In genomic region chr7:46201966-46202365, GRCh38 we compare ENCODE assay signal across 28 cellular contexts.
"Had no signal": no experiment of that assay in that cellular context is flagged by ENCODE, and none has a peak within 500 bp of the region (broad histone marks: within the 10 kb centered on the region; RNA-seq: fewer than 3 reads in every experiment).

No MANE protein-coding gene starts in this region.

- H2AFZ ChIP-seq: PC-9 had no signal

- H3K27ac ChIP-seq: ascending aorta, cardiac muscle cell, PC-9 had no signal

- H3K4me3 ChIP-seq: ascending aorta, cardiac muscle cell, PC-9 had no signal

- H3K36me3 ChIP-seq: ascending aorta, cardiac muscle cell had no signal

- H3K27me3 ChIP-seq: ascending aorta, cardiac muscle cell had no signal

- H3K4me1 ChIP-seq: ascending aorta had no signal

- ATAC-seq: activated CD8-positive, alpha-beta T cell treated with anti-CD3 and anti-CD28 coated beads for 36 hours; activated T-cell treated with anti-CD3 and anti-CD28 coated beads, Interleukin-2, amount 50 U/mL, for 72 hours; activated T-helper 17 cell treated with anti-CD3 and anti-CD28 coated beads, Interleukin-2, amount 50 U/mL, for 72 hours had no signal

- H3K4me2 ChIP-seq: PC-9 had no signal

- DNase-seq: activated CD4-positive, alpha-beta T cell treated with anti-CD3 and anti-CD28 coated beads, Interleukin-2, amount 10 ng/mL, durations not matched to agents 24 days and 14 days; activated CD4-positive, alpha-beta T cell treated with anti-CD3 and anti-CD28 coated beads, Interleukin-2, amount 50 U/mL, for 4 hours; activated CD8-positive, alpha-beta T cell treated with anti-CD3 and anti-CD28 coated beads for 36 hours; activated effector memory CD4-positive, alpha-beta T cell treated with anti-CD3 and anti-CD28 coated beads, Interleukin-2, amount 50 U/mL, for 16 hours; activated naive CD4-positive, alpha-beta T cell; activated naive CD4-positive, alpha-beta T cell treated with anti-CD3 and anti-CD28 coated beads, Interleukin-2, amount 50 U/mL, for 16 hours; activated naive CD8-positive, alpha-beta T cell treated with anti-CD3 and anti-CD28 coated beads for 36 hours; activated T-cell treated with anti-CD3 and anti-CD28 coated beads, Interleukin-2, amount 50 U/mL, for 1 hour; activated T-cell treated with anti-CD3 and anti-CD28 coated beads, Interleukin-2, amount 50 U/mL, for 72 hours; amniotic stem cell; NCI-H1092 treated with DMSO at 0.1 percent for 48 hours; NCI-H1417 treated with DMSO at 0.1 percent for 48 hours; NCI-H187 treated with DMSO at 0.1 percent for 48 hours; NCI-H2081; NCI-H2171 treated with DMSO at 0.1 percent for 48 hours; NCI-H2227 treated with DMSO at 0.1 percent for 48 hours; NCI-H526; NCI-H748 treated with DMSO at 0.1 percent for 48 hours; NK-92 treated with Interleukin-12 subunit alpha and Interleukin-12 subunit beta, amount 100 ng/mL, for 24 hours; PC-9; Right ventricle myocardium superior; SW 1271; T-helper 1 cell; T-helper 2 cell; T-helper 9 cell had no signal

- H3K9me3 ChIP-seq: ascending aorta had no signal
